9 cellular contexts compared by ENCODE assay signal in genomic region chr11:124623861-124624525, GRCh38. TPM values are rescaled to one million over a fixed set of nuclear protein-coding genes. Genes with fewer than 3 reads are reported as not detected.
DNase-seq lines count a peak whose midpoint lies in the region; ATAC-seq and TF ChIP-seq lines count a peak whose summit lies in the region.
"Had no signal": no experiment of that assay in that cellular context is flagged by ENCODE, and none has a peak within 500 bp of the region (broad histone marks: within the 10 kb centered on the region; RNA-seq: fewer than 3 reads in every experiment).

No MANE protein-coding gene starts in this region.

- no peak for TF ChIP-seq POLR2A in HCT116 (IDR thresholded peaks at IDR 0.05; ENCODE audit: borderline replicate concordance, extremely low read depth, insufficient read depth, insufficient read length)

- H3K4me3 ChIP-seq in HCT116 (replicated peaks in 1 of 2; ENCODE audit: low read depth in 1 of 2, low read length in 2 of 2), result peak overlapping the region; percentile 83 to 90
- peak overlapping the region; percentile 84 for H3K4me3 ChIP-seq in mesodermal cell (ENCODE audit: extremely low read depth, insufficient read depth, low read length, poor library complexity, severe bottlenecking)

- peaks cover 45% of the 10 kb centered on the region for H3K79me2 ChIP-seq in HCT116 (ENCODE audit: insufficient read depth, low read length)

- H3K4me2 ChIP-seq in HCT116 (ENCODE audit: low read length), result peak overlapping the region; percentile 77

- H3K4me1 ChIP-seq in HCT116 (ENCODE audit: control insufficient read depth in 1 of 2, insufficient read depth in 2 of 2, low read length in 2 of 2), result peaks cover 8 to 12% of the 10 kb centered on the region in 2 experiments; a peak in 3 of 4 replicates
- H3K4me1 ChIP-seq in mesodermal cell (ENCODE audit: control insufficient read depth, insufficient read depth, low read length, poor library complexity, severe bottlenecking), result no peaks in the 10 kb centered on the region

- H3K9me2 ChIP-seq in HCT116 (ENCODE audit: insufficient read depth), result no peaks in the 10 kb centered on the region

- WGBS in mesodermal cell (ENCODE audit: insufficient coverage in 2 of 2), 2 experiments, result no CpG with 5 or more reads among the region's 4 CpGs

- H3K9ac ChIP-seq in HCT116 (ENCODE audit: low read length), result peak overlapping the region; percentile 91

- intact Hi-C loops in HCT116 (cut with micrococcal nuclease), result no loop called here

- no TSS peak for BruUV-seq in HCT116 (replicated peaks; lab: Mats Ljungman, UMichigan)

- H3K36me3 ChIP-seq in HCT116 (ENCODE audit: control insufficient read depth in 1 of 2, insufficient read depth in 2 of 2, low read length in 2 of 2), result peaks cover 6 to 22% of the 10 kb centered on the region in 2 experiments; a peak in 3 of 4 replicates
- peaks cover 37% of the 10 kb centered on the region for H3K36me3 ChIP-seq in mesodermal cell (ENCODE audit: control insufficient read depth, insufficient read depth, low read length)

- TF ChIP-seq CTCF in 22Rv1 (IDR thresholded peaks at IDR 0.05) (no peak), HCT116 (IDR thresholded peaks at IDR 0.05 in 2 of 3, conservative IDR thresholded peaks at IDR 0.05 in 1 of 3; ENCODE audit: borderline replicate concordance in 1 of 3, insufficient read depth in 1 of 3, low read depth in 2 of 3, low read length in 2 of 3) (no peak), brain (conservative IDR thresholded peaks at IDR 0.05) (no peak)

- no peak for DNase-seq in HCT116 (ENCODE audit: low read depth, low spot score)
- DNase-seq: NCI-H1417 had no signal

- H3K27me3 Mint-ChIP-seq in brain, result peaks cover 22% of the 10 kb centered on the region

- peak overlapping the region; percentile 42 to 99 (median 99) for H3K27ac Mint-ChIP-seq in brain

- peaks cover 29% of the 10 kb centered on the region for H3K36me3 Mint-ChIP-seq in brain

- H3K4me1 Mint-ChIP-seq in brain, result peaks cover 37% of the 10 kb centered on the region

- H3K9me3 ChIP-seq in HCT116 (ENCODE audit: control insufficient read depth in 1 of 2, insufficient read depth in 1 of 2, low read depth in 1 of 2, low read length in 2 of 2) (no peaks in the 10 kb centered on the region), mesodermal cell (ENCODE audit: control insufficient read depth, low read length) (no peaks in the 10 kb centered on the region)

- no peak overlapping the region for H2AFZ ChIP-seq in HCT116 (ENCODE audit: low read depth, low read length, poor library complexity, severe bottlenecking)

- H3K27me3 ChIP-seq in HCT116 (ENCODE audit: insufficient read depth, low read length), result peaks cover 9% of the 10 kb centered on the region; the same call in 1 of the 2 replicates

- TF ChIP-seq RAD21 in HCT116 (IDR thresholded peaks at IDR 0.05; ENCODE audit: low read depth), result no peak

- RAD21 ChIA-PET in HCT116 (lab: Charles Lee; ENCODE audit: low non-redundant PET in 1 of 2, low total read pairs in 2 of 2, uncharacterized antibody in 2 of 2, unreplicated experiment in 2 of 2), result no interaction called here

- H3K9me3 Mint-ChIP-seq in brain, result no peaks in the 10 kb centered on the region

- CTCF ChIA-PET in HCT116 (lab: Charles Lee), result no interaction called here

- ATAC-seq in HCT116, result no peak
- ATAC-seq in GM19328 (IDR thresholded peaks at IDR 0.05; ENCODE audit: unreplicated experiment), result no peak
- ATAC-seq in HG02938 (IDR thresholded peaks at IDR 0.05; ENCODE audit: unreplicated experiment), result no peak
- no peak for ATAC-seq in HG02852 (IDR thresholded peaks at IDR 0.05; ENCODE audit: unreplicated experiment)
- no peak for ATAC-seq in HG02885 (IDR thresholded peaks at IDR 0.05; ENCODE audit: poor library complexity, unreplicated experiment)

- POLR2A ChIA-PET in HCT116 (lab: Charles Lee), result no interaction called here

- H4K20me1 ChIP-seq in HCT116 (ENCODE audit: insufficient read depth), result no peaks in the 10 kb centered on the region

- H3K27ac ChIP-seq in 22Rv1, result peak overlapping the region; percentile 89
- no peak overlapping the region for H3K27ac ChIP-seq in HCT116 (ENCODE audit: low read depth, low read length)
- H3K27ac ChIP-seq in mesodermal cell (ENCODE audit: low read depth, low read length, severe bottlenecking), result no peak overlapping the region

- H3K4me3 Mint-ChIP-seq in brain, result peak overlapping the region; percentile 90 to 100 (median 93)

TF ChIP-seq in HCT116, 20 proteins besides CTCF, POLR2A, EP300 and RAD21 (continues in another document):
- no peak for TF ChIP-seq ELF1 (IDR thresholded peaks at IDR 0.05; ENCODE audit: borderline replicate concordance, low read depth)
- TF ChIP-seq SRF (IDR thresholded peaks at IDR 0.05; ENCODE audit: low read depth), result no peak
- no peak for TF ChIP-seq ZBTB33 (IDR thresholded peaks at IDR 0.05; ENCODE audit: extremely low read depth, insufficient replicate concordance, low read length)
- no peak for TF ChIP-seq REST (IDR thresholded peaks at IDR 0.05; ENCODE audit: low read depth)
- no peak for TF ChIP-seq CEBPB (IDR thresholded peaks at IDR 0.05; ENCODE audit: low read depth)
- TF ChIP-seq ATF3 (IDR thresholded peaks at IDR 0.05), result no peak
- TF ChIP-seq SIN3A (IDR thresholded peaks at IDR 0.05; ENCODE audit: low read depth), result no peak
- TF ChIP-seq EGR1 (IDR thresholded peaks at IDR 0.05; ENCODE audit: low read depth), result no peak
- no peak for TF ChIP-seq TCF7L2 (IDR thresholded peaks at IDR 0.05; ENCODE audit: borderline replicate concordance, extremely low read depth, insufficient read depth, insufficient read length)
- no peak for TF ChIP-seq ZFX (IDR thresholded peaks at IDR 0.05)
- no peak for TF ChIP-seq POLR2AphosphoS5 (IDR thresholded peaks at IDR 0.05; ENCODE audit: low read depth, low read length)

RNA-seq across cellular contexts. Expression of gene TBRG1, which starts 1.3 kb away (rescaled TPM):
- 29.6 TPM for total RNA-seq in HCT116 (2021; ENCODE audit: unreplicated experiment)
- 18.8 and 23.3 TPM in 2 replicates for polyA plus RNA-seq in HCT116 (2012)
- 13.7 TPM for polyA plus RNA-seq in brain (ENCODE audit: insufficient read depth, low read depth, low replicate concordance)
- polyA plus RNA-seq in mesodermal cell (2013, experiment 1 of 2), result 42.1 TPM
- 32.4 TPM for polyA plus RNA-seq in mesodermal cell (2013, experiment 2 of 2)

RNA-seq across cellular contexts. Expression of gene PANX3, which starts 12.8 kb away (rescaled TPM):
- not detected for total RNA-seq in HCT116 (2021; ENCODE audit: unreplicated experiment)
- not detected in 2 replicates for polyA plus RNA-seq in HCT116 (2012)
- polyA plus RNA-seq in brain (ENCODE audit: insufficient read depth, low read depth, low replicate concordance), result not detected
- not detected for polyA plus RNA-seq in mesodermal cell (2013, experiment 1 of 2)
- not detected for polyA plus RNA-seq in mesodermal cell (2013, experiment 2 of 2)

RNA-seq across cellular contexts. Expression of gene SIAE, which starts 49.5 kb away (rescaled TPM):
- total RNA-seq in HCT116 (2021; ENCODE audit: unreplicated experiment), result 39.2 TPM
- polyA plus RNA-seq in HCT116 (2012), result 23.5 and 25.2 TPM in 2 replicates
- 9.3 TPM for polyA plus RNA-seq in brain (ENCODE audit: insufficient read depth, low read depth, low replicate concordance)
- 11.1 TPM for polyA plus RNA-seq in mesodermal cell (2013, experiment 1 of 2)
- polyA plus RNA-seq in mesodermal cell (2013, experiment 2 of 2), result 10.9 TPM

RNA-seq across cellular contexts. Expression of gene SPA17, which starts 49.7 kb away (rescaled TPM):
- 12.9 TPM for total RNA-seq in HCT116 (2021; ENCODE audit: unreplicated experiment)
- polyA plus RNA-seq in HCT116 (2012), result 11.5 and 11.8 TPM in 2 replicates
- 14.8 TPM for polyA plus RNA-seq in brain (ENCODE audit: insufficient read depth, low read depth, low replicate concordance)
- polyA plus RNA-seq in mesodermal cell (2013, experiment 1 of 2), result 22.0 TPM
- polyA plus RNA-seq in mesodermal cell (2013, experiment 2 of 2), result 25.5 TPM

RNA-seq across cellular contexts. Expression of gene OR8A1, which starts 54.2 kb away (rescaled TPM):
- not detected for total RNA-seq in HCT116 (2021; ENCODE audit: unreplicated experiment)
- polyA plus RNA-seq in HCT116 (2012), result not detected in 2 replicates
- polyA plus RNA-seq in brain (ENCODE audit: insufficient read depth, low read depth, low replicate concordance), result not detected
- not detected for polyA plus RNA-seq in mesodermal cell (2013, experiment 1 of 2)
- polyA plus RNA-seq in mesodermal cell (2013, experiment 2 of 2), result not detected
